Comparison of ENCODE assay signal across 14 cellular contexts in genomic region chr17:40519089-40519775, GRCh38. TPM values are rescaled to one million over a fixed set of nuclear protein-coding genes. Genes with fewer than 3 reads are reported as not detected.
DNase-seq lines count a peak whose midpoint lies in the region; ATAC-seq and TF ChIP-seq lines count a peak whose summit lies in the region.
"Had no signal": no experiment of that assay in that cellular context is flagged by ENCODE, and none has a peak within 500 bp of the region (broad histone marks: within the 10 kb centered on the region; RNA-seq: fewer than 3 reads in every experiment).

No MANE protein-coding gene starts in this region.

- H3K36me3 ChIP-seq in IMR-90 (ENCODE audit: control insufficient read depth, insufficient read depth, low read length), result no peaks in the 10 kb centered on the region

- peaks cover 77% of the 10 kb centered on the region for H3K4me1 Mint-ChIP-seq in T-helper 1 cell treated with Interleukin-12 subunit alpha and Interleukin-12 subunit beta and Interleukin-4 antibody, amounts not matched to agents 30 μg/mL and 1 μg/mL, for 36 hours (ENCODE audit: low read depth)
- peaks cover 73% of the 10 kb centered on the region for H3K4me1 Mint-ChIP-seq in central memory CD8-positive, alpha-beta T cell

- peaks cover 5 to 10% of the 10 kb centered on the region in 2 experiments; a peak in 2 of 4 replicates for H3K79me1 ChIP-seq in IMR-90 (ENCODE audit: low read depth in 1 of 2, low read length in 2 of 2)

- H3K23ac ChIP-seq in IMR-90 (ENCODE audit: low read depth, low read length), result peak overlapping the region; percentile 16; the same call in 1 of the 2 replicates

- H3K9ac ChIP-seq in IMR-90 (ENCODE audit: low read depth, low read length), result no peak overlapping the region

- H2AK5ac ChIP-seq in IMR-90 (ENCODE audit: low read depth, low read length), result peak overlapping the region; percentile 71

- H3K9me3 Mint-ChIP-seq in T-helper 1 cell treated with Interleukin-12 subunit alpha and Interleukin-12 subunit beta and Interleukin-4 antibody, amounts not matched to agents 30 μg/mL and 1 μg/mL, for 36 hours, result peaks cover 18% of the 10 kb centered on the region
- H3K9me3 Mint-ChIP-seq in central memory CD8-positive, alpha-beta T cell, result no peaks in the 10 kb centered on the region
- H3K9me3 Mint-ChIP-seq: dendritic cell treated with granulocyte-macrophage colony-stimulating factor and Interleukin-4, amounts not matched to agents 40 ng/mL and 50 ng/mL, for 4 days had no signal

- H3K4me1 ChIP-seq in IMR-90 (ENCODE audit: control insufficient read depth, insufficient read depth, low read length), result peaks cover 27% of the 10 kb centered on the region

- H3K27ac Mint-ChIP-seq in T-helper 1 cell treated with Interleukin-12 subunit alpha and Interleukin-12 subunit beta and Interleukin-4 antibody, amounts not matched to agents 30 μg/mL and 1 μg/mL, for 36 hours, result peak overlapping the region; percentile 76
- peak overlapping the region; percentile 47 for H3K27ac Mint-ChIP-seq in central memory CD8-positive, alpha-beta T cell (ENCODE audit: low read depth)
- H3K27ac Mint-ChIP-seq: dendritic cell treated with granulocyte-macrophage colony-stimulating factor and Interleukin-4, amounts not matched to agents 40 ng/mL and 50 ng/mL, for 4 days had no signal

- in situ Hi-C loops in IMR-90 (cut with MboI; ENCODE audit: low sequenced_read_pairs), result no loop called here

- no peak for TF ChIP-seq RAD21 in IMR-90 (IDR thresholded peaks at IDR 0.05; ENCODE audit: low read length)

- H3K4me2 ChIP-seq in IMR-90 (ENCODE audit: low read depth, low read length), result no peak overlapping the region
- H3K4me2 ChIP-seq: hepatocyte had no signal

- POLR2A ChIA-PET in IMR-90 (lab: Charles Lee; ENCODE audit: unreplicated experiment), result no interaction called here

- H4K20me1 ChIP-seq in IMR-90 (ENCODE audit: insufficient read depth, low read length), result no peaks in the 10 kb centered on the region

- H2BK120ac ChIP-seq in IMR-90 (ENCODE audit: low read depth, low read length), result peak overlapping the region; percentile 79

- H2AFZ ChIP-seq in IMR-90 (replicated peaks; ENCODE audit: low read length, poor library complexity), result peak overlapping the region; percentile 54
- H2AFZ ChIP-seq: hepatocyte had no signal

- no peaks in the 10 kb centered on the region for H3K9me3 ChIP-seq in IMR-90 (ENCODE audit: control insufficient read depth, insufficient read depth, low read length)

- H3K27me3 ChIP-seq in IMR-90 (ENCODE audit: control insufficient read depth, insufficient read depth, low read length), result no peaks in the 10 kb centered on the region
- H3K27me3 ChIP-seq: hepatocyte had no signal

- peak overlapping the region; percentile 63 for H3K14ac ChIP-seq in IMR-90 (replicated peaks; ENCODE audit: low read depth, low read length)

- H3K4ac ChIP-seq in IMR-90 (ENCODE audit: low read depth, low read length), result peak overlapping the region; percentile 90

- H4K91ac ChIP-seq in IMR-90 (ENCODE audit: insufficient read depth, low read depth, low read length), result peak overlapping the region; percentile 67

- H3K4me3 ChIP-seq in IMR-90 (ENCODE audit: insufficient read depth, low read depth, low read length), result no peak overlapping the region
- H3K4me3 ChIP-seq: hepatocyte had no signal

- peak overlapping the region; percentile 79 for H2BK20ac ChIP-seq in IMR-90 (ENCODE audit: low read depth, low read length)

- ATAC-seq in IMR-90 (ENCODE audit: low read depth) (no peak), sciatic nerve (no peak), HG03175 (IDR thresholded peaks at IDR 0.05; ENCODE audit: unreplicated experiment) (no peak), HG02885 (IDR thresholded peaks at IDR 0.05; ENCODE audit: poor library complexity, unreplicated experiment) (no peak)
- ATAC-seq in central memory CD8-positive, alpha-beta T cell (replicated peaks; ENCODE audit: extremely low read depth, poor library complexity, severe bottlenecking), result no peak

- H4K8ac ChIP-seq in IMR-90 (ENCODE audit: low read depth in 2 of 2, low read length in 2 of 2), result peak overlapping the region in 1 of 2 experiments; percentile 74; a peak in 2 of 4 replicates

- peaks cover 28% of the 10 kb centered on the region for H3K9me1 ChIP-seq in IMR-90 (ENCODE audit: insufficient read depth, low read length)

- intact Hi-C loops in IMR-90 (cut with micrococcal nuclease), result no loop called here
- intact Hi-C loops in sciatic nerve (cut with DNase I), result no loop called here

- CTCF ChIA-PET in IMR-90 (lab: Yijun Ruan, JAX), result no interaction called here

- H4K5ac ChIP-seq in IMR-90 (ENCODE audit: low read depth, low read length), result peak overlapping the region; percentile 8; the same call in 1 of the 2 replicates

- dilution Hi-C loops in IMR-90 (cut with HindIII; ENCODE audit: low sequenced_read_pairs, unreplicated experiment), result no loop called here

- no peak for DNase-seq in T-helper 1 cell
- DNase-seq in IMR-90, result no peak
- DNase-seq in central memory CD8-positive, alpha-beta T cell (ENCODE audit: low spot score in 2 of 2), result no peak
- peak; percentile 45 for DNase-seq in sciatic nerve (ENCODE audit: low spot score)
- no peak for DNase-seq in NCI-H1417 treated with DMSO at 0.1 percent for 48 hours (lab: John Stamatoyannopoulos, UW)
- DNase-seq: left cardiac atrium; stimulated activated CD4-positive, alpha-beta T cell treated with anti-CD3 and anti-CD28 coated beads, Interleukin-15, amount 100 ng/mL, for 24 hours had no signal

- H3K4me3 Mint-ChIP-seq in T-helper 1 cell treated with Interleukin-12 subunit alpha and Interleukin-12 subunit beta and Interleukin-4 antibody, amounts not matched to agents 30 μg/mL and 1 μg/mL, for 36 hours, result peak overlapping the region; percentile 66
- H3K4me3 Mint-ChIP-seq in central memory CD8-positive, alpha-beta T cell, result peak overlapping the region; percentile 85
- H3K4me3 Mint-ChIP-seq: dendritic cell treated with granulocyte-macrophage colony-stimulating factor and Interleukin-4, amounts not matched to agents 40 ng/mL and 50 ng/mL, for 4 days had no signal

- TF ChIP-seq POLR2A in IMR-90 (IDR thresholded peaks at IDR 0.05; ENCODE audit: low read depth, low read length), result no peak

- peak overlapping the region; percentile 71; the same call in 1 of the 3 replicates for H2BK15ac ChIP-seq in IMR-90 (ENCODE audit: low read depth, low read length)

- no TSS peak for BruUV-seq in IMR-90 (replicated peaks; lab: Mats Ljungman, UMichigan)

- peak overlapping the region; percentile 52 for H2AK9ac ChIP-seq in IMR-90 (replicated peaks; ENCODE audit: low read depth, low read length, poor library complexity)

- H3K56ac ChIP-seq in IMR-90 (ENCODE audit: extremely low read depth, insufficient read depth, low read length), result no peak overlapping the region

- TF ChIP-seq CTCF in IMR-90 (conservative IDR thresholded peaks at IDR 0.05; ENCODE audit: low read depth, low read length), result no peak

- H3K27ac ChIP-seq in IMR-90 (ENCODE audit: insufficient read depth, low read length), result no peak overlapping the region; the same call in 1 of the 2 replicates
- H3K27ac ChIP-seq: 22Rv1, VCaP had no signal

- peak overlapping the region; percentile 7 for H2BK5ac ChIP-seq in IMR-90 (ENCODE audit: low read depth, low read length, poor library complexity, severe bottlenecking)

- no peak overlapping the region for H3K18ac ChIP-seq in IMR-90 (ENCODE audit: low read depth, low read length)

- H3K27me3 Mint-ChIP-seq in T-helper 1 cell treated with Interleukin-12 subunit alpha and Interleukin-12 subunit beta and Interleukin-4 antibody, amounts not matched to agents 30 μg/mL and 1 μg/mL, for 36 hours (ENCODE audit: low read depth), result no peaks in the 10 kb centered on the region
- no peaks in the 10 kb centered on the region for H3K27me3 Mint-ChIP-seq in central memory CD8-positive, alpha-beta T cell

- H3K36me3 Mint-ChIP-seq in T-helper 1 cell treated with Interleukin-12 subunit alpha and Interleukin-12 subunit beta and Interleukin-4 antibody, amounts not matched to agents 30 μg/mL and 1 μg/mL, for 36 hours (ENCODE audit: low read depth), result peaks cover 51% of the 10 kb centered on the region
- peaks cover 12% of the 10 kb centered on the region for H3K36me3 Mint-ChIP-seq in central memory CD8-positive, alpha-beta T cell (ENCODE audit: insufficient read depth)

- 81% methylated on average over 4 of the region's 5 CpGs; no CpG with 5 or more reads in 1 of the 2 experiments for WGBS in IMR-90 (ENCODE audit: extremely low coverage in 2 of 2, insufficient read length in 1 of 2), 2 experiments

TF ChIP-seq in IMR-90, 13 proteins besides CTCF, POLR2A, EP300 and RAD21:
- TF ChIP-seq CEBPB (IDR thresholded peaks at IDR 0.05; ENCODE audit: low read depth, low read length), result no peak
- TF ChIP-seq RCOR1 (IDR thresholded peaks at IDR 0.05; ENCODE audit: insufficient replicate concordance, low read length), result no peak

RNA-seq across cellular contexts. Expression of gene TNS4, which starts 17.8 kb away (rescaled TPM):
- total RNA-seq in IMR-90 (2012; rRNA removed) (0.28 TPM in 1 of 2 replicates, not detected in the other), sciatic nerve (0.36 TPM)
- 0.07 TPM in 1 of 2 replicates, not detected in the other for polyA plus RNA-seq in IMR-90 (2012; rRNA removed)
- 0.07 and 0.08 TPM in 2 replicates for polyA plus RNA-seq in IMR-90 (2012; cell fraction: cytosol; rRNA removed)
- polyA plus RNA-seq in IMR-90 (2012; cell fraction: nucleus; rRNA removed; ENCODE audit: low replicate concordance), result 0.33 and 0.57 TPM in 2 replicates
- total RNA-seq: hepatocyte, left cardiac atrium had no signal

RNA-seq across cellular contexts. Expression of gene CCR7, which starts 46.0 kb away (rescaled TPM):
- total RNA-seq in IMR-90 (2012; rRNA removed) (0.28 and 0.36 TPM in 2 replicates), sciatic nerve (1.4 TPM)
- 0.14 and 0.22 TPM in 2 replicates for polyA plus RNA-seq in IMR-90 (2012; rRNA removed)
- polyA plus RNA-seq in IMR-90 (2012; cell fraction: cytosol; rRNA removed), result 0.16 TPM in 1 of 2 replicates, not detected in the other
- 0.23 and 0.39 TPM in 2 replicates for polyA plus RNA-seq in IMR-90 (2012; cell fraction: nucleus; rRNA removed; ENCODE audit: low replicate concordance)
